ENCODE assay signal across 24 cellular contexts in genomic region chr11:62459080-62459479, GRCh38. TPM values are rescaled to one million over a fixed set of nuclear protein-coding genes. Genes with fewer than 3 reads are reported as not detected.
DNase-seq lines count a peak whose midpoint lies in the region; ATAC-seq and TF ChIP-seq lines count a peak whose summit lies in the region.
"Had no signal": no experiment of that assay in that cellular context is flagged by ENCODE, and none has a peak within 500 bp of the region (broad histone marks: within the 10 kb centered on the region; RNA-seq: fewer than 3 reads in every experiment).

No MANE protein-coding gene starts in this region.

- no peak overlapping the region for H3K4me3 ChIP-seq in KMS-11 (IDR thresholded peaks at IDR 0.05; ENCODE audit: insufficient read depth, low read depth, low read length)
- no peak overlapping the region for H3K4me3 ChIP-seq in cardiac fibroblast (replicated peaks in 1 of 2; ENCODE audit: low read depth in 2 of 2, low read length in 2 of 2)
- no peak overlapping the region for H3K4me3 ChIP-seq in suprapubic skin
- H3K4me3 ChIP-seq in CD4-positive, alpha-beta memory T cell (ENCODE audit: low read length in 2 of 2), result no peak overlapping the region
- H3K4me3 ChIP-seq: body of pancreas, coronary artery had no signal

- intact Hi-C loops in CD4-positive, alpha-beta memory T cell (cut with micrococcal nuclease), result no loop called here
- intact Hi-C loops in left cardiac atrium (cut with DNase I), result no loop called here

- H3K9me3 ChIP-seq in suprapubic skin, result no peaks in the 10 kb centered on the region
- no peaks in the 10 kb centered on the region for H3K9me3 ChIP-seq in CD4-positive, alpha-beta memory T cell (ENCODE audit: control insufficient read depth in 1 of 2, low read length in 2 of 2)
- H3K9me3 ChIP-seq: BE2C, body of pancreas had no signal

- H3K4me1 ChIP-seq in KMS-11 (ENCODE audit: low read depth, poor library complexity, severe bottlenecking), result peaks cover 94% of the 10 kb centered on the region
- peaks cover 28% of the 10 kb centered on the region for H3K4me1 ChIP-seq in suprapubic skin
- H3K4me1 ChIP-seq in CD4-positive, alpha-beta memory T cell (ENCODE audit: insufficient read depth, low read length), result no peaks in the 10 kb centered on the region
- H3K4me1 ChIP-seq: BE2C, body of pancreas, foreskin keratinocyte had no signal

- no peaks in the 10 kb centered on the region for H3K36me3 Mint-ChIP-seq in mesothelial cell of epicardium
- H3K36me3 Mint-ChIP-seq in CD4-positive, alpha-beta memory T cell, result no peaks in the 10 kb centered on the region
- H3K36me3 Mint-ChIP-seq: type B pancreatic cell had no signal

- peaks cover 7% of the 10 kb centered on the region for H3K4me1 Mint-ChIP-seq in mesothelial cell of epicardium
- H3K4me1 Mint-ChIP-seq in CD4-positive, alpha-beta memory T cell, result peaks cover 0 to 4% (median 2%) of the 10 kb centered on the region in 4 donors

- H3K27ac Mint-ChIP-seq in mesothelial cell of epicardium, result peak overlapping the region; percentile 16
- H3K27ac Mint-ChIP-seq in CD4-positive, alpha-beta memory T cell, result peak overlapping the region in 3 of 7 donors; percentile 9 to 60 (median 24)
- H3K27ac Mint-ChIP-seq: activated B cell treated with CpG ODN at 0.5 μM for 24 hours; activated CD8-positive, alpha-beta T cell treated with anti-CD3 and anti-CD28 coated beads, Interleukin-2, amount 10 ng/mL, durations not matched to agents 7 days and 5 days; type B pancreatic cell had no signal

- DNase-seq in cardiac fibroblast (ENCODE audit: low read depth in 2 of 2) (peak; percentile 28 to 30), mesothelial cell of epicardium (ENCODE audit: low spot score in 2 of 2, unreplicated experiment in 2 of 2) (no peak), suprapubic skin (ENCODE audit: low spot score in 2 of 2) (no peak), Kasumi-1 (lab: John Stamatoyannopoulos, UW) (no peak), left cardiac atrium (no peak)
- DNase-seq in CD4-positive, alpha-beta memory T cell, result no peak
- DNase-seq: activated B cell treated with CpG ODN at 0.5 μM for 24 hours; activated CD8-positive, alpha-beta T cell treated with anti-CD3 and anti-CD28 coated beads, Interleukin-2, amount 10 ng/mL, durations not matched to agents 7 days and 5 days; activated naive CD4-positive, alpha-beta T cell treated with anti-CD3 and anti-CD28 coated beads, Interleukin-2, amount 50 U/mL, for 16 hours; activated T-cell treated with anti-CD3 and anti-CD28 coated beads, Interleukin-2, amount 50 U/mL, for 4 hours; BE2C; body of pancreas; foreskin keratinocyte; kidney glomerular epithelial cell; NCI-H1436 treated with DMSO at 0.1 percent for 48 hours; NCI-H774; retina; stimulated activated CD4-positive, alpha-beta T cell treated with anti-CD3 and anti-CD28 coated beads, Interleukin-15, amount 100 ng/mL, for 24 hours had no signal

- no peak overlapping the region for H3K4me3 Mint-ChIP-seq in mesothelial cell of epicardium
- no peak overlapping the region for H3K4me3 Mint-ChIP-seq in CD4-positive, alpha-beta memory T cell
- H3K4me3 Mint-ChIP-seq: activated B cell treated with CpG ODN at 0.5 μM for 24 hours; activated CD8-positive, alpha-beta T cell treated with anti-CD3 and anti-CD28 coated beads, Interleukin-2, amount 10 ng/mL, durations not matched to agents 7 days and 5 days; activated T-cell treated with anti-CD3 and anti-CD28 coated beads, Interleukin-2, amount 50 U/mL, for 4 hours; type B pancreatic cell had no signal

- peak overlapping the region; percentile 14; the same call in 1 of the 2 replicates for H3K9ac ChIP-seq in KMS-11

- TF ChIP-seq EP300 in suprapubic skin (IDR thresholded peaks at IDR 0.05), result no peak

- peak overlapping the region; percentile 85 for H3K27ac ChIP-seq in KMS-11
- H3K27ac ChIP-seq in suprapubic skin, result peak overlapping the region; percentile 38
- H3K27ac ChIP-seq in CD4-positive, alpha-beta memory T cell (ENCODE audit: low read depth, low read length), result no peak overlapping the region
- H3K27ac ChIP-seq: body of pancreas, foreskin keratinocyte had no signal

- TF ChIP-seq CTCF in KMS-11 (conservative IDR thresholded peaks at IDR 0.05; ENCODE audit: low read depth, low read length) (no peak), cardiac fibroblast (IDR thresholded peaks at IDR 0.05; ENCODE audit: low read depth, low read length) (no peak), mesothelial cell of epicardium (IDR thresholded peaks at IDR 0.05; ENCODE audit: unreplicated experiment) (no peak), suprapubic skin (IDR thresholded peaks at IDR 0.05) (no peak)

- peak overlapping the region; percentile 72; the same call in 1 of the 2 replicates for H3K4me2 ChIP-seq in KMS-11

- H2AFZ ChIP-seq in KMS-11 (ENCODE audit: low read depth), result peak overlapping the region; percentile 16; the same call in 1 of the 2 replicates

- no peaks in the 10 kb centered on the region for H4K20me1 ChIP-seq in KMS-11 (ENCODE audit: insufficient read depth)

- no peak for ATAC-seq in left cardiac atrium
- ATAC-seq: activated CD8-positive, alpha-beta T cell treated with anti-CD3 and anti-CD28 coated beads, Interleukin-2, amount 10 ng/mL, durations not matched to agents 7 days and 5 days; activated T-cell treated with anti-CD3 and anti-CD28 coated beads, Interleukin-2, amount 50 U/mL, for 4 hours; body of pancreas; foreskin keratinocyte had no signal

- POLR2A ChIA-PET in CD4-positive, alpha-beta memory T cell (lab: Charles Lee; ENCODE audit: partially characterized antibody), result interaction anchor here (1.0 kb wide), 1 partner anchor 34 kb away, joined by 3 read pairs; no protein-coding TSS in a partner anchor

- no peak for TF ChIP-seq POLR2A in suprapubic skin (IDR thresholded peaks at IDR 0.05)

- CTCF ChIA-PET in CD4-positive, alpha-beta memory T cell (lab: Charles Lee; ENCODE audit: partially characterized antibody), result interaction anchor here (1.3 to 1.5 kb wide), 2 partner anchors 34 kb away, joined by 3 to 4 read pairs; no protein-coding TSS in a partner anchor

- no peaks in the 10 kb centered on the region for H3K9me3 Mint-ChIP-seq in mesothelial cell of epicardium
- H3K9me3 Mint-ChIP-seq in CD4-positive, alpha-beta memory T cell, result no peaks in the 10 kb centered on the region
- H3K9me3 Mint-ChIP-seq: activated B cell treated with CpG ODN at 0.5 μM for 24 hours; activated T-cell treated with anti-CD3 and anti-CD28 coated beads, Interleukin-2, amount 50 U/mL, for 4 hours; type B pancreatic cell had no signal

- WGBS in suprapubic skin, result 86% methylated on average over 1 of the region's 1 CpG

- no peaks in the 10 kb centered on the region for H3K27me3 Mint-ChIP-seq in mesothelial cell of epicardium (ENCODE audit: low read depth)
- no peaks in the 10 kb centered on the region for H3K27me3 Mint-ChIP-seq in CD4-positive, alpha-beta memory T cell
- H3K27me3 Mint-ChIP-seq: activated B cell treated with CpG ODN at 0.5 μM for 24 hours, type B pancreatic cell had no signal

- H3K79me2 ChIP-seq in KMS-11 (ENCODE audit: insufficient read depth, low read depth), result no peaks in the 10 kb centered on the region

- H3K36me3 ChIP-seq in KMS-11 (ENCODE audit: insufficient read depth) (no peaks in the 10 kb centered on the region), suprapubic skin (no peaks in the 10 kb centered on the region)
- H3K36me3 ChIP-seq in CD4-positive, alpha-beta memory T cell (ENCODE audit: insufficient read depth, low read length), result no peaks in the 10 kb centered on the region
- H3K36me3 ChIP-seq: BE2C had no signal

- H3K27me3 ChIP-seq in KMS-11 (ENCODE audit: insufficient read depth, low read depth) (no peaks in the 10 kb centered on the region), suprapubic skin (no peaks in the 10 kb centered on the region)
- no peaks in the 10 kb centered on the region for H3K27me3 ChIP-seq in CD4-positive, alpha-beta memory T cell (ENCODE audit: insufficient read depth, low read length)
- H3K27me3 ChIP-seq: BE2C, body of pancreas, foreskin keratinocyte had no signal

RNA-seq across cellular contexts. Expression of gene SCGB1A1, which starts 40.2 kb away (rescaled TPM):
- total RNA-seq in mesothelial cell of epicardium (not detected in 3 replicates), suprapubic skin (not detected), left cardiac atrium (not detected)
- total RNA-seq in CD4-positive, alpha-beta memory T cell, result not detected
- not detected for polyA plus RNA-seq in CD4-positive, alpha-beta memory T cell
- total RNA-seq: activated B cell treated with CpG ODN at 0.5 μM for 24 hours; activated CD8-positive, alpha-beta T cell treated with anti-CD3 and anti-CD28 coated beads, Interleukin-2, amount 10 ng/mL, durations not matched to agents 7 days and 5 days; body of pancreas; foreskin keratinocyte; G401; SK-MEL-5; T-helper 2 cell treated with Interferon-gamma antibody and Interleukin-4, amounts not matched to agents 100 ng/mL and 5 ng/mL, for 36 hours had no signal
- polyA plus RNA-seq: foreskin keratinocyte had no signal

Comparison
In these comparisons a context has a peak if more than half of its experiments do, and no peak if none do; other contexts are left out.
1. DNase-seq: peak in cardiac fibroblast (2 of 2); none in mesothelial cell of epicardium (0 of 2), suprapubic skin (0 of 2), CD4-positive, alpha-beta memory T cell (0 of 5), Kasumi-1 (0 of 2) and left cardiac atrium (single experiment).